Comparison of ENCODE assay signal across 1 cellular context in genomic region chr16:28999577-28999976, GRCh38.
TF ChIP-seq lines count a peak whose summit lies in the region.

No MANE protein-coding gene starts in this region.

TF ChIP-seq in SK-N-SH treated with all-trans-retinoic acid at 6 μM for 48 hours, 23 proteins besides CTCF, POLR2A, EP300 and RAD21 (continued from another document):
- no peak for TF ChIP-seq ZFP30 (CRISPR knock-in tag; IDR thresholded peaks at IDR 0.05)
